Comparison of ENCODE assay signal across 13 cellular contexts in genomic region chr2:99682280-99683060, GRCh38.
DNase-seq lines count a peak whose midpoint lies in the region; ATAC-seq and FAIRE-seq lines count a peak whose summit lies in the region.
"Had no signal": no experiment of that assay in that cellular context is flagged by ENCODE, and none has a peak within 500 bp of the region (broad histone marks: within the 10 kb centered on the region; RNA-seq: fewer than 3 reads in every experiment).

No MANE protein-coding gene starts in this region.

- no peak overlapping the region for H3K23ac ChIP-seq in mesendoderm (ENCODE audit: low read length)

- no peaks in the 10 kb centered on the region for H3K27me3 ChIP-seq in mesendoderm (ENCODE audit: insufficient read depth, low read length, poor library complexity)

- H4K8ac ChIP-seq in mesendoderm (ENCODE audit: low read depth, low read length): no peak overlapping the region

- DNase-seq in EH (ENCODE audit: low read depth) (peak; percentile 83), NCI-H146 (lab: John Stamatoyannopoulos, UW) (peak; percentile 84), amniotic epithelial cell (ENCODE audit: low read depth) (peak; percentile 75), mesendoderm (peak; percentile 43), GM19239 (ENCODE audit: insufficient read length, low spot score) (no peak), H4 (ENCODE audit: low spot score) (no peak), T-cell (no peak), HUDEP-2 (lab: John Stamatoyannopoulos, UW; ENCODE audit: unreplicated experiment in 76 of 76) (no peak)
- DNase-seq: activated naive CD4-positive, alpha-beta T cell treated with Interleukin-2 at 50 U/mL for 16 hours; CD4-positive, CD25-positive, alpha-beta regulatory T cell; erythroblast had no signal

- FAIRE-seq in GM19239 (lab: Jason Lieb, UNC): no peak

- H3K27ac Mint-ChIP-seq in T-cell: no peak overlapping the region
- H3K27ac Mint-ChIP-seq: nephron had no signal

- no peak overlapping the region for H3K9ac ChIP-seq in mesendoderm (ENCODE audit: low read length)

- H3K4me3 ChIP-seq in mesendoderm (ENCODE audit: low read length): no peak overlapping the region

- no peaks in the 10 kb centered on the region for H3K4me1 Mint-ChIP-seq in T-cell
- H3K4me1 Mint-ChIP-seq: CD4-positive, CD25-positive, alpha-beta regulatory T cell had no signal

- H3K4me3 Mint-ChIP-seq in T-cell: no peak overlapping the region
- H3K4me3 Mint-ChIP-seq: CD4-positive, CD25-positive, alpha-beta regulatory T cell; nephron had no signal

- no peaks in the 10 kb centered on the region for H3K36me3 ChIP-seq in mesendoderm (ENCODE audit: control insufficient read depth, insufficient read depth, low read length)

- H2BK5ac ChIP-seq in mesendoderm (ENCODE audit: low read length): no peak overlapping the region

- ATAC-seq in T-cell (replicated peaks in 1 of 4): no peak

- no peak overlapping the region for H2BK120ac ChIP-seq in mesendoderm (ENCODE audit: low read depth, low read length)

- no peak overlapping the region for H2AK5ac ChIP-seq in mesendoderm (ENCODE audit: low read length)

- no peak overlapping the region for H2BK15ac ChIP-seq in mesendoderm (replicated peaks; ENCODE audit: low read depth)

- no peak overlapping the region for H3K18ac ChIP-seq in mesendoderm (ENCODE audit: low read length)

- H3K9me3 Mint-ChIP-seq in T-cell: no peaks in the 10 kb centered on the region
- H3K9me3 Mint-ChIP-seq: CD4-positive, CD25-positive, alpha-beta regulatory T cell; nephron had no signal

- H3K4ac ChIP-seq in mesendoderm (ENCODE audit: low read depth, low read length): no peak overlapping the region

- no CpG with 5 or more reads among the region's 6 CpGs for WGBS in mesendoderm (ENCODE audit: extremely low coverage, insufficient coverage, low lambda C conversion rate)

- no peaks in the 10 kb centered on the region for H3K4me1 ChIP-seq in mesendoderm (ENCODE audit: control insufficient read depth, low read depth, low read length)

- H4K5ac ChIP-seq in mesendoderm (ENCODE audit: low read length): no peak overlapping the region

- H3K56ac ChIP-seq in mesendoderm (ENCODE audit: low read length): no peak overlapping the region

- no peaks in the 10 kb centered on the region for H3K79me1 ChIP-seq in mesendoderm (ENCODE audit: low read length)

- no peaks in the 10 kb centered on the region for H3K36me3 Mint-ChIP-seq in T-cell

- no peak overlapping the region for H3K4me2 ChIP-seq in mesendoderm (ENCODE audit: low read length)

- POLR2A ChIA-PET in T-cell (lab: Charles Lee): no interaction called here

- H3K79me2 ChIP-seq in mesendoderm (ENCODE audit: control insufficient read depth, insufficient read depth, low read length): no peaks in the 10 kb centered on the region

- CTCF ChIA-PET in T-cell (lab: Charles Lee): no interaction called here

- H3K27me3 Mint-ChIP-seq in T-cell: no peaks in the 10 kb centered on the region
- H3K27me3 Mint-ChIP-seq: CD4-positive, CD25-positive, alpha-beta regulatory T cell had no signal

- no peak overlapping the region for H3K27ac ChIP-seq in mesendoderm (ENCODE audit: low read depth, low read length)
- H3K27ac ChIP-seq: VCaP had no signal

Comparison
In these comparisons a context has a peak if more than half of its experiments do, and no peak if none do; other contexts are left out.
1. DNase-seq: peak in EH (single experiment), NCI-H146 (single experiment), amniotic epithelial cell (single experiment) and mesendoderm (single experiment); none in GM19239 (single experiment), H4 (single experiment), T-cell (0 of 34) and HUDEP-2 (0 of 76).